ENCODE assay signal across 2 cellular contexts in genomic region chr10:13224210-13224995, GRCh38.
TF ChIP-seq lines count a peak whose summit lies in the region.

No MANE protein-coding gene starts in this region.

TF ChIP-seq in Ishikawa, 13 proteins besides CTCF, POLR2A, EP300 and RAD21:
- TF ChIP-seq YY1 (IDR thresholded peaks at IDR 0.05; ENCODE audit: low read depth) (no peak), TEAD4 (IDR thresholded peaks at IDR 0.05) (no peak), REST (IDR thresholded peaks at IDR 0.05; ENCODE audit: low read depth) (peak; percentile 72), EGR1 (IDR thresholded peaks at IDR 0.05) (no peak)

TF ChIP-seq in K562, 482 proteins besides CTCF, POLR2A, EP300 and RAD21:
- TF ChIP-seq ZNF512 (tag; IDR thresholded peaks at IDR 0.05) (0 out of 2 replicates have a peak, but pooled peaks have one; percentile 31), ELF2 (CRISPR knock-in tag; IDR thresholded peaks at IDR 0.05) (no peak), ZNF717 (CRISPR knock-in tag; IDR thresholded peaks at IDR 0.05) (no peak), ZNF584 (CRISPR knock-in tag; IDR thresholded peaks at IDR 0.05; ENCODE audit: low read depth) (no peak), NR2C1 (IDR thresholded peaks at IDR 0.05) (no peak), NR2C1 (tag; IDR thresholded peaks at IDR 0.05) (no peak)
